ENCODE assay signal across 2 cellular contexts in genomic region chr9:107480386-107480789, GRCh38.
TF ChIP-seq lines count a peak whose summit lies in the region.

No MANE protein-coding gene starts in this region.

TF ChIP-seq in A549, 52 proteins besides CTCF, POLR2A, EP300 and RAD21 (continues in another document):
- TF ChIP-seq GATA3 (IDR thresholded peaks at IDR 0.05; ENCODE audit: borderline replicate concordance) (no peak), MAFK (IDR thresholded peaks at IDR 0.05; ENCODE audit: partially characterized antibody) (peak; percentile 71), HOXA7 (CRISPR knock-in tag; IDR thresholded peaks at IDR 0.05) (no peak), NR3C1 (IDR thresholded peaks at IDR 0.05) (no peak), RFX5 (IDR thresholded peaks at IDR 0.05) (no peak), KDM1A (IDR thresholded peaks at IDR 0.05; ENCODE audit: low read depth) (no peak), CEBPB (IDR thresholded peaks at IDR 0.05) (peak; percentile 94 to 96), FOXS1 (CRISPR knock-in tag; IDR thresholded peaks at IDR 0.05) (no peak), BHLHE40 (IDR thresholded peaks at IDR 0.05; ENCODE audit: low read depth, low read length) (no peak), HES2 (IDR thresholded peaks at IDR 0.05) (peak; percentile 41; the same call in 1 of the 2 replicates), FOSL2 (IDR thresholded peaks at IDR 0.05) (peak; percentile 61), FOSL2 (CRISPR knock-in tag; IDR thresholded peaks at IDR 0.05) (peak; percentile 52; the same call in 1 of the 2 replicates), JUNB (IDR thresholded peaks at IDR 0.05) (peak; percentile 56; the same call in 1 of the 2 replicates), JUN (IDR thresholded peaks at IDR 0.05) (no peak), SREBF2 (IDR thresholded peaks at IDR 0.05) (no peak), USF2 (IDR thresholded peaks at IDR 0.05) (no peak), REST (IDR thresholded peaks at IDR 0.05) (no peak), MYC (IDR thresholded peaks at IDR 0.05; ENCODE audit: borderline replicate concordance, low read length) (no peak), MAX (IDR thresholded peaks at IDR 0.05) (no peak), KDM5A (IDR thresholded peaks at IDR 0.05) (no peak), HMGXB4 (CRISPR knock-in tag; IDR thresholded peaks at IDR 0.05; ENCODE audit: borderline replicate concordance) (no peak), CBX2 (IDR thresholded peaks at IDR 0.05; ENCODE audit: borderline replicate concordance, low read depth) (no peak), ZFP36 (IDR thresholded peaks at IDR 0.05; ENCODE audit: borderline replicate concordance, partially characterized antibody) (no peak), NFE2L2 (conservative IDR thresholded peaks at IDR 0.05; ENCODE audit: low read length) (no peak), TFCP2L1 (CRISPR knock-in tag; IDR thresholded peaks at IDR 0.05) (no peak), PBX3 (IDR thresholded peaks at IDR 0.05) (no peak), RCOR1 (IDR thresholded peaks at IDR 0.05; ENCODE audit: low read depth, low read length) (no peak), HOXB5 (CRISPR knock-in tag; IDR thresholded peaks at IDR 0.05) (no peak), PHF8 (IDR thresholded peaks at IDR 0.05; ENCODE audit: borderline replicate concordance, low read depth) (no peak)

TF ChIP-seq in IMR-90, 13 proteins besides CTCF, POLR2A, EP300 and RAD21:
- peak; percentile 38 for TF ChIP-seq MAFK (IDR thresholded peaks at IDR 0.05; ENCODE audit: low read depth, low read length)
- TF ChIP-seq ELK1 (IDR thresholded peaks at IDR 0.05; ENCODE audit: borderline replicate concordance, low read depth, low read length): no peak
- TF ChIP-seq SMC3 (IDR thresholded peaks at IDR 0.05; ENCODE audit: low read depth, low read length): no peak
- TF ChIP-seq NFE2L2 (IDR thresholded peaks at IDR 0.05; ENCODE audit: low read depth, low read length): peak; percentile 52; the same call in 1 of the 2 replicates
- no peak for TF ChIP-seq USF2 (IDR thresholded peaks at IDR 0.05; ENCODE audit: low read depth, low read length)
- no peak for TF ChIP-seq BHLHE40 (IDR thresholded peaks at IDR 0.05; ENCODE audit: low read depth, low read length)
- TF ChIP-seq RCOR1 (IDR thresholded peaks at IDR 0.05; ENCODE audit: insufficient replicate concordance, low read length): no peak
- no peak for TF ChIP-seq RFX5 (IDR thresholded peaks at IDR 0.05; ENCODE audit: low read depth, low read length)
- TF ChIP-seq CHD1 (IDR thresholded peaks at IDR 0.05; ENCODE audit: low read depth, low read length): no peak
- no peak for TF ChIP-seq MAZ (IDR thresholded peaks at IDR 0.05; ENCODE audit: borderline replicate concordance, low read depth, low read length)
- TF ChIP-seq CEBPB (IDR thresholded peaks at IDR 0.05; ENCODE audit: low read depth, low read length): peak; percentile 93
- TF ChIP-seq MXI1 (IDR thresholded peaks at IDR 0.05; ENCODE audit: borderline replicate concordance, low read depth, low read length): no peak
- TF ChIP-seq FOS (IDR thresholded peaks at IDR 0.05; ENCODE audit: low read depth, low read length): no peak
